Comparison of ENCODE assay signal across 25 cellular contexts in the genomic region with DNA sequence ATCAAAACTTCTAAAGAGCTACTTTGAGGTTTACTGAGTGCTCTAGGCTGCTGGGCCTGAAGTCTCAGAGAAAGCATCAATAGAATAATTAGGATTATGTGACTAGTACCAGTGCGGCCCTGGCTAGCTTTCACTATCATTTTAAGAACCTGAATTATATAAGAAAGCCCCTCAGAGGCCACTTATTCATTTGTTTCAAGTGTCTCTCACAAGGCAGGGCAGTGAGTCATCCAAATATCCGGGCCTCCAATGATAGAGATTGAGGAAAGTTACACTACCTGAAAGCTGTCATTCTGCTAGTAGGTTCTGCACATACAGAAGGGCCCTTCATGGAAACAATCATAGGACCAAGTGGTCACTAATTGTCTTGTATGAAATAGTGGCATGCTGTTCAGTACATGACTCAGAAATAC.
DNase-seq lines count a peak whose midpoint lies in the region; ATAC-seq, FAIRE-seq and TF ChIP-seq lines count a peak whose summit lies in the region.
"Had no signal": no experiment of that assay in that cellular context is flagged by ENCODE, and none has a peak within 500 bp of the region (broad histone marks: within the 10 kb centered on the region; RNA-seq: fewer than 3 reads in every experiment).

No MANE protein-coding gene starts in this region.

- TF ChIP-seq CTCF in GM12865 (IDR thresholded peaks at IDR 0.05; ENCODE audit: insufficient read depth, low read depth, low read length, missing control alignments) (no peak), GM12878 (IDR thresholded peaks at IDR 0.05 in 2 of 3, conservative IDR thresholded peaks at IDR 0.05 in 1 of 3; ENCODE audit: control insufficient read depth in 2 of 3, extremely low read depth in 1 of 3, insufficient read depth in 1 of 3, low read depth in 3 of 3, low read length in 3 of 3) (no peak), omental fat pad (IDR thresholded peaks at IDR 0.05) (no peak), mammary epithelial cell (conservative IDR thresholded peaks at IDR 0.05 in 1 of 2, IDR thresholded peaks at IDR 0.05 in 1 of 2; ENCODE audit: extremely low read depth in 1 of 2, insufficient read depth in 1 of 2, low read depth in 1 of 2, low read length in 2 of 2) (no peak)

- no peak for TF ChIP-seq RAD21 in GM12878 (IDR thresholded peaks at IDR 0.05; ENCODE audit: insufficient read depth, low read depth, low read length)

- POLR2A ChIA-PET in GM12878 (lab: Charles Lee), result no interaction called here

- H3K4me1 ChIP-seq in GM12878 (ENCODE audit: control insufficient read depth, insufficient read depth, low read length) (no peaks in the 10 kb centered on the region), mammary epithelial cell (ENCODE audit: insufficient read depth, low read length) (no peaks in the 10 kb centered on the region)
- H3K4me1 ChIP-seq: BLaER1 treated with 17β-estradiol and CSF1 and Interleukin-3, amounts not matched to agents 10 nM and 100 nM had no signal

- BruUV-seq in GM12878 (replicated peaks; lab: Mats Ljungman, UMichigan), result no TSS peak
- no TSS peak for BruUV-seq in mammary epithelial cell (replicated peaks; lab: Mats Ljungman, UMichigan)

- WGBS in GM12878 (ENCODE audit: insufficient coverage, insufficient replicate concordance, low lambda C conversion rate, missing lambda C conversion rate), result 0% methylated on average over 2 of the region's 2 CpGs
- WGBS in mammary epithelial cell (ENCODE audit: low coverage, missing lambda C conversion rate), result 42% methylated on average over 2 of the region's 2 CpGs

- H3K4me3 Mint-ChIP-seq in activated CD8-positive, alpha-beta memory T cell treated with anti-CD3 and anti-CD28 coated beads, Interleukin-2, amount 10 ng/mL, durations not matched to agents 7 days and 5 days, result no peak overlapping the region
- H3K4me3 Mint-ChIP-seq: activated naive CD8-positive, alpha-beta T cell treated with anti-CD3 and anti-CD28 coated beads, Interleukin-2, amount 10 ng/mL, durations not matched to agents 7 days and 5 days; activated T-helper 17 cell treated with anti-CD3 and anti-CD28 coated beads, Interleukin-2, amount 50 U/mL, for 72 hours; HFFc6; nephron; stimulated activated naive B cell treated with anti-CD40 and anti-IgM and Interleukin-4, amounts not matched to agents 10 μg/mL and 1 μg/mL and 100 μg/mL, for 72 hours had no signal

- H3K9ac ChIP-seq in GM12878 (ENCODE audit: control insufficient read depth, insufficient read depth, low read length), result no peak overlapping the region
- no peak overlapping the region for H3K9ac ChIP-seq in mammary epithelial cell (ENCODE audit: insufficient read depth, low read length)
- H3K9ac ChIP-seq: BLaER1 treated with 17β-estradiol and CSF1 and Interleukin-3, amounts not matched to agents 10 nM and 100 nM had no signal

- H3K9me3 Mint-ChIP-seq in activated CD8-positive, alpha-beta memory T cell treated with anti-CD3 and anti-CD28 coated beads, Interleukin-2, amount 10 ng/mL, durations not matched to agents 7 days and 5 days (ENCODE audit: low read depth), result peaks cover 8% of the 10 kb centered on the region

- SMC1A ChIA-PET in GM12878 (lab: Charles Lee; ENCODE audit: uncharacterized antibody, unreplicated experiment), result interaction anchor here (0.5 to 2.1 kb wide), 4 partner anchors 9 to 1673 kb away, joined by 3 to 5 read pairs (median 3); no protein-coding TSS in a partner anchor

- H3K4me2 ChIP-seq in GM12878 (ENCODE audit: control insufficient read depth, insufficient read depth), result 0 out of 2 replicates have a peak overlapping the region, but pooled peaks have one; percentile 8
- no peak overlapping the region for H3K4me2 ChIP-seq in mammary epithelial cell (ENCODE audit: insufficient read depth, low read depth, low read length)
- H3K4me2 ChIP-seq: BLaER1 treated with 17β-estradiol and CSF1 and Interleukin-3, amounts not matched to agents 10 nM and 100 nM had no signal

- DNase-seq in GM12865 (ENCODE audit: low read depth) (peak; percentile 35), GM12878 (ENCODE audit: low read depth, low spot score) (no peak), omental fat pad (ENCODE audit: low spot score) (no peak), mammary epithelial cell (no peak)
- DNase-seq in activated CD8-positive, alpha-beta memory T cell treated with anti-CD3 and anti-CD28 coated beads, Interleukin-2, amount 10 ng/mL, durations not matched to agents 7 days and 5 days, result no peak
- DNase-seq in stimulated activated CD4-positive, alpha-beta T cell treated with anti-CD3 and anti-CD28 coated beads, Interleukin-2, amount 100 ng/mL, for 24 hours, result no peak
- DNase-seq: ACHN; activated CD4-positive, alpha-beta T cell treated with anti-CD3 and anti-CD28 coated beads for 48 hours; activated naive CD8-positive, alpha-beta T cell treated with anti-CD3 and anti-CD28 coated beads, Interleukin-2, amount 10 ng/mL, durations not matched to agents 7 days and 5 days; brain microvascular endothelial cell; HFFc6; NCI-H1436; NCI-H2171; NCI-H526; stimulated activated naive B cell treated with anti-CD40 and anti-IgM and Interleukin-4, amounts not matched to agents 10 μg/mL and 1 μg/mL and 100 μg/mL, for 72 hours had no signal

- intact Hi-C loops in GM12878 (cut with micrococcal nuclease; ENCODE audit: unreplicated experiment) (no loop called here), mammary epithelial cell (cut with micrococcal nuclease) (no loop called here)

- no peaks in the 10 kb centered on the region for H3K4me1 Mint-ChIP-seq in activated CD8-positive, alpha-beta memory T cell treated with anti-CD3 and anti-CD28 coated beads, Interleukin-2, amount 10 ng/mL, durations not matched to agents 7 days and 5 days
- H3K4me1 Mint-ChIP-seq: activated naive CD8-positive, alpha-beta T cell treated with anti-CD3 and anti-CD28 coated beads, Interleukin-2, amount 10 ng/mL, durations not matched to agents 7 days and 5 days; activated T-helper 17 cell treated with anti-CD3 and anti-CD28 coated beads, Interleukin-2, amount 50 U/mL, for 72 hours; nephron; stimulated activated naive B cell treated with anti-CD40 and anti-IgM and Interleukin-4, amounts not matched to agents 10 μg/mL and 1 μg/mL and 100 μg/mL, for 72 hours had no signal

- no peak for TF ChIP-seq POLR2A in GM12878 (IDR thresholded peaks at IDR 0.05; ENCODE audit: low read depth, low read length)

- FAIRE-seq in GM12878 (lab: Jason Lieb, UNC), result peak; percentile 64
- FAIRE-seq: G401.6 had no signal

- no peak overlapping the region for H3K27ac Mint-ChIP-seq in activated CD8-positive, alpha-beta memory T cell treated with anti-CD3 and anti-CD28 coated beads, Interleukin-2, amount 10 ng/mL, durations not matched to agents 7 days and 5 days
- H3K27ac Mint-ChIP-seq: activated naive CD8-positive, alpha-beta T cell treated with anti-CD3 and anti-CD28 coated beads, Interleukin-2, amount 10 ng/mL, durations not matched to agents 7 days and 5 days; activated T-helper 17 cell treated with anti-CD3 and anti-CD28 coated beads, Interleukin-2, amount 50 U/mL, for 72 hours; HFFc6; nephron; stimulated activated naive B cell treated with anti-CD40 and anti-IgM and Interleukin-4, amounts not matched to agents 10 μg/mL and 1 μg/mL and 100 μg/mL, for 72 hours had no signal

- TF ChIP-seq EP300 in GM12878 (IDR thresholded peaks at IDR 0.05; ENCODE audit: borderline replicate concordance in 1 of 2, control insufficient read depth in 1 of 2, low read depth in 2 of 2, low read length in 2 of 2), result no peak

- CTCF ChIA-PET in GM12878 (lab: Yijun Ruan, JAX) (interaction anchor here (1.1 to 2.4 kb wide), 4 partner anchors 15 to 342 kb away, joined by 3 to 6 read pairs (median 4); no protein-coding TSS in a partner anchor), mammary epithelial cell (lab: Charles Lee; ENCODE audit: low non-redundant PET) (no interaction called here)
- CTCF ChIA-PET in activated CD8-positive, alpha-beta memory T cell treated with anti-CD3 and anti-CD28 coated beads, Interleukin-2, amount 10 ng/mL, durations not matched to agents 7 days and 5 days (lab: Charles Lee), result no interaction called here

- ATAC-seq in GM21619 (IDR thresholded peaks at IDR 0.05; ENCODE audit: unreplicated experiment), result peak; percentile 61
- peak; percentile 44 for ATAC-seq in HG03378 (IDR thresholded peaks at IDR 0.05; ENCODE audit: unreplicated experiment)
- ATAC-seq in GM12878, result peak; percentile 89
- no peak for ATAC-seq in omental fat pad (ENCODE audit: low FRiP score)
- ATAC-seq in activated CD8-positive, alpha-beta memory T cell treated with anti-CD3 and anti-CD28 coated beads, Interleukin-2, amount 10 ng/mL, durations not matched to agents 7 days and 5 days, result no peak
- ATAC-seq: activated T-helper 17 cell treated with anti-CD3 and anti-CD28 coated beads, Interleukin-2, amount 50 U/mL, for 72 hours; Right ventricle myocardium inferior; sciatic nerve; stimulated activated naive B cell treated with anti-CD40 and anti-IgM and Interleukin-4, amounts not matched to agents 10 μg/mL and 1 μg/mL and 100 μg/mL, for 72 hours had no signal

- dilution Hi-C loops in mammary epithelial cell (cut with HindIII; ENCODE audit: low sequenced_read_pairs), result no loop called here

- H3K36me3 Mint-ChIP-seq in activated CD8-positive, alpha-beta memory T cell treated with anti-CD3 and anti-CD28 coated beads, Interleukin-2, amount 10 ng/mL, durations not matched to agents 7 days and 5 days, result no peaks in the 10 kb centered on the region
- H3K36me3 Mint-ChIP-seq: activated naive CD8-positive, alpha-beta T cell treated with anti-CD3 and anti-CD28 coated beads, Interleukin-2, amount 10 ng/mL, durations not matched to agents 7 days and 5 days had no signal

- no peaks in the 10 kb centered on the region for H3K36me3 ChIP-seq in GM12878 (ENCODE audit: control insufficient read depth in 2 of 2, insufficient read depth in 2 of 2, low read length in 1 of 2)
- H3K36me3 ChIP-seq in mammary epithelial cell (ENCODE audit: insufficient read depth, low read length), result no peaks in the 10 kb centered on the region
- H3K36me3 ChIP-seq: brain microvascular endothelial cell, thoracic aorta had no signal

- H3K27ac ChIP-seq in GM12878 (ENCODE audit: control insufficient read depth, insufficient read depth) (no peak overlapping the region), mammary epithelial cell (ENCODE audit: insufficient read depth, low read depth, low read length) (no peak overlapping the region)
- H3K27ac ChIP-seq: BLaER1 treated with 17β-estradiol and CSF1 and Interleukin-3, amounts not matched to agents 10 nM and 100 nM; brain microvascular endothelial cell; coronary artery; thoracic aorta had no signal

- H3K27me3 Mint-ChIP-seq in activated CD8-positive, alpha-beta memory T cell treated with anti-CD3 and anti-CD28 coated beads, Interleukin-2, amount 10 ng/mL, durations not matched to agents 7 days and 5 days, result no peaks in the 10 kb centered on the region
- H3K27me3 Mint-ChIP-seq: activated naive CD8-positive, alpha-beta T cell treated with anti-CD3 and anti-CD28 coated beads, Interleukin-2, amount 10 ng/mL, durations not matched to agents 7 days and 5 days; activated T-helper 17 cell treated with anti-CD3 and anti-CD28 coated beads, Interleukin-2, amount 50 U/mL, for 72 hours; stimulated activated naive B cell treated with anti-CD40 and anti-IgM and Interleukin-4, amounts not matched to agents 10 μg/mL and 1 μg/mL and 100 μg/mL, for 72 hours had no signal

- H3K79me2 ChIP-seq in GM12878 (ENCODE audit: control insufficient read depth, insufficient read depth, low read length), result no peaks in the 10 kb centered on the region
- no peaks in the 10 kb centered on the region for H3K79me2 ChIP-seq in mammary epithelial cell (ENCODE audit: insufficient read depth, low read length)

- H3K27me3 ChIP-seq in GM12878 (replicated peaks in 1 of 2; ENCODE audit: control insufficient read depth in 2 of 2, insufficient read depth in 2 of 2, low read length in 1 of 2) (no peaks in the 10 kb centered on the region), mammary epithelial cell (ENCODE audit: insufficient read depth, low read length) (no peaks in the 10 kb centered on the region)
- H3K27me3 ChIP-seq: BLaER1 treated with 17β-estradiol and CSF1 and Interleukin-3, amounts not matched to agents 10 nM and 100 nM; brain microvascular endothelial cell had no signal

- in situ Hi-C loops in GM12878 (cut with MboI) (no loop called here), mammary epithelial cell (cut with MboI; ENCODE audit: low sequenced_read_pairs in 2 of 2) (no loop called here)

- H3K9me3 ChIP-seq in GM12878 (replicated peaks; ENCODE audit: control insufficient read depth, insufficient read depth, low read length) (no peaks in the 10 kb centered on the region; the same call in 2 of the 3 replicates), mammary epithelial cell (replicated peaks; ENCODE audit: insufficient read depth, low read length) (peaks cover 26% of the 10 kb centered on the region)

- no peaks in the 10 kb centered on the region for H4K20me1 ChIP-seq in GM12878 (ENCODE audit: control insufficient read depth, insufficient read depth)
- H4K20me1 ChIP-seq in mammary epithelial cell (ENCODE audit: insufficient read depth, low read length), result no peaks in the 10 kb centered on the region
- H4K20me1 ChIP-seq: BLaER1 treated with 17β-estradiol and CSF1 and Interleukin-3, amounts not matched to agents 10 nM and 100 nM had no signal

- H2AFZ ChIP-seq in GM12878 (ENCODE audit: control insufficient read depth, low read depth, low read length) (no peak overlapping the region), mammary epithelial cell (ENCODE audit: low read depth, low read length) (no peak overlapping the region)

- no peak overlapping the region for H3K4me3 ChIP-seq in GM12865 (ENCODE audit: low read depth, low read length)
- H3K4me3 ChIP-seq in GM12878, result no peak overlapping the region
- H3K4me3 ChIP-seq in mammary epithelial cell (replicated peaks in 1 of 3; ENCODE audit: insufficient read depth in 1 of 3, low read depth in 2 of 3, low read length in 3 of 3), result no peak overlapping the region
- H3K4me3 ChIP-seq: BLaER1 treated with 17β-estradiol and CSF1 and Interleukin-3, amounts not matched to agents 10 nM and 100 nM; coronary artery; thoracic aorta had no signal

- RAD21 ChIA-PET in GM12878 (lab: Charles Lee; ENCODE audit: unreplicated experiment), result interaction anchor here (1.1 kb wide), 1 partner anchor 23 kb away, joined by 4 read pairs; no protein-coding TSS in a partner anchor

Comparison
In these comparisons a context has a peak if more than half of its experiments do, and no peak if none do; other contexts are left out.
1. ATAC-seq: peak in GM21619 (single experiment), HG03378 (single experiment) and GM12878 (single experiment); none in omental fat pad (single experiment) and activated CD8-positive, alpha-beta memory T cell treated with anti-CD3 and anti-CD28 coated beads, Interleukin-2, amount 10 ng/mL, durations not matched to agents 7 days and 5 days (single experiment).